7 cellular contexts compared by ENCODE assay signal in the genomic region with DNA sequence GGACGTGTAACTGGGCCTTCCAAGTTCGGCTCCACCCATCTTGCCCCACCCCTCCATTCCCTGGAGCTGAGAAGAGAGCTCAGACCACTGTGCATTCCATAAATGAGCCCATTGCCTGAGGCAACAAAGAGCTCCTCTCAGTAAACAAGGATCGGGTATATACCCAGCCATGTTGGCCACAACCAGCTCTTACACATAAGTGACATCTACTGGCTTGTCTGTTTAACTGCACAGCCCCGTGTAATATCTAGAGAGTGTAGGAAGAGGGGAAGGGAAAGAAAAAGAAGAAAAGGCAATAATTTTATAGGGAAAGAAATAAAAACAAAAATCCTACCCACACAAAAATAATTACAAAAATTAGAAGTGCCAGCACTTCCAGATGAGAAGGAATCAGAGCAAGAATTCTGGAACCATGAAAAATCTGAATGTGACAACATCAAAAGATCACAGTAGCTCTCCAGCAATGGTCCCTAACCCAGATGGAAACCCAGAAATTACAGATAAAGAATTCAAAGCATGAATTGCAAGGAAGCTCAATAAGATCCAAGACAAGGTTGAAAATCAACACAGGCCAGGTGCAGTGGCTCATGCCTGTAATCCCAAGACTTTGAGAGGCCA.
DNase-seq lines count a peak whose midpoint lies in the region; ATAC-seq and TF ChIP-seq lines count a peak whose summit lies in the region.

No MANE protein-coding gene starts in this region.

- H3K9me3 ChIP-seq in right cardiac atrium (ENCODE audit: control insufficient read depth, low read length) (no peaks in the 10 kb centered on the region), uterus (peaks cover 0 to 7% of the 10 kb centered on the region in 2 donors)

- TF ChIP-seq POLR2A in uterus (IDR thresholded peaks at IDR 0.05) = no peak

- no peak overlapping the region for H3K4me3 ChIP-seq in HFF-Myc (replicated peaks; ENCODE audit: low read depth, low read length)
- H3K4me3 ChIP-seq in right cardiac atrium (ENCODE audit: low read length) = no peak overlapping the region
- no peak overlapping the region for H3K4me3 ChIP-seq in uterus

- ATAC-seq in right cardiac atrium = peak; percentile 48 to 61
- ATAC-seq in HG02759 (IDR thresholded peaks at IDR 0.05; ENCODE audit: unreplicated experiment) = no peak

- H3K4me1 ChIP-seq in right cardiac atrium (ENCODE audit: control insufficient read depth, insufficient read depth, low read length) (no peaks in the 10 kb centered on the region), uterus (no peaks in the 10 kb centered on the region)

- DNase-seq in GM10266 (ENCODE audit: extremely low spot score) (peak; percentile 21), HFF-Myc (ENCODE audit: extremely low read depth, low read depth) (no peak), OCI-M1 (lab: John Stamatoyannopoulos, UW) (peak; percentile 88), right cardiac atrium (peak in 1 of 3 donors; percentile 30), uterus (no peak)
- peak; percentile 30 for DNase-seq in activated naive CD4-positive, alpha-beta T cell treated with anti-CD3 and anti-CD28 coated beads, Interleukin-2, amount 50 U/mL, for 16 hours

- H3K27me3 ChIP-seq in right cardiac atrium (ENCODE audit: control insufficient read depth, insufficient read depth) = no peaks in the 10 kb centered on the region
- H3K27me3 ChIP-seq in uterus = no peaks in the 10 kb centered on the region

- H3K27ac ChIP-seq in right cardiac atrium (ENCODE audit: low read length) (no peak overlapping the region), uterus (no peak overlapping the region)

- WGBS in right cardiac atrium = 67% methylated on average over 4 of the region's 4 CpGs

- TF ChIP-seq CTCF in GM10266 (IDR thresholded peaks at IDR 0.05; ENCODE audit: control insufficient read depth, insufficient read depth, low read depth, missing control alignments) (peak; percentile 54), HFF-Myc (IDR thresholded peaks at IDR 0.05; ENCODE audit: low read depth, low read length, missing control alignments) (peak; percentile 35), uterus (IDR thresholded peaks at IDR 0.05) (peak in 3 of 4 experiments; percentile 18 to 33 (median 22))

- intact Hi-C loops in right cardiac atrium (cut with DNase I) (loop anchor here in 2 of 4 donors (5.0 to 10.0 kb wide), 2 partner anchors 363 to 365 kb away; no protein-coding TSS in a partner anchor), uterus (cut with DNase I; ENCODE audit: low total_unique reads) (no loop called here)

- no peaks in the 10 kb centered on the region for H3K36me3 ChIP-seq in uterus

Comparison
In these comparisons a context has a peak if more than half of its experiments do, and no peak if none do; other contexts are left out.
1. DNase-seq: peak in GM10266 (single experiment), OCI-M1 (single experiment) and activated naive CD4-positive, alpha-beta T cell treated with anti-CD3 and anti-CD28 coated beads, Interleukin-2, amount 50 U/mL, for 16 hours (single experiment); none in HFF-Myc (single experiment) and uterus (0 of 2).
2. Peak in every context shown above with its lines, with median percentiles within 50 percentile points of each other: CTCF ChIP-seq.